ENCODE assay signal across 8 cellular contexts in genomic region chr2:9333591-9334171, GRCh38.
DNase-seq lines count a peak whose midpoint lies in the region; ATAC-seq, FAIRE-seq and TF ChIP-seq lines count a peak whose summit lies in the region.

No MANE protein-coding gene starts in this region.

- WGBS in esophagus muscularis mucosa: 51% methylated on average over 7 of the region's 7 CpGs

- H3K4me1 ChIP-seq in SJSA1 (replicated peaks) (peaks cover 13% of the 10 kb centered on the region), esophagus muscularis mucosa (peaks cover 17 to 27% (median 22%) of the 10 kb centered on the region in 4 donors)

- intact Hi-C loops in esophagus muscularis mucosa (cut with DNase I): loop anchor here (1.0 kb wide), 1 partner anchor 191 kb away; no protein-coding TSS in a partner anchor

- H3K36me3 ChIP-seq in SJSA1: peaks cover 31% of the 10 kb centered on the region
- peaks cover 0 to 20% (median 5%) of the 10 kb centered on the region in 4 donors for H3K36me3 ChIP-seq in esophagus muscularis mucosa

- no peak for ATAC-seq in GM21717 (IDR thresholded peaks at IDR 0.05; ENCODE audit: unreplicated experiment)

- FAIRE-seq in GM12892 (lab: Jason Lieb, UNC): no peak

- DNase-seq in EH (ENCODE audit: low read depth): peak; percentile 82
- peak; percentile 80 for DNase-seq in LHCN-M2 (ENCODE audit: low read depth)
- DNase-seq in SJSA1 (ENCODE audit: low read depth in 1 of 2, low spot score in 2 of 2): peak; percentile 45 to 62
- no peak for DNase-seq in esophagus muscularis mucosa (ENCODE audit: extremely low spot score)
- DNase-seq in myocyte (ENCODE audit: low read depth): peak; percentile 90
- no peak for DNase-seq in activated CD4-positive, CD25-positive, alpha-beta regulatory T cell (lab: John Stamatoyannopoulos, UW)
- no peak for DNase-seq in GM12892 (ENCODE audit: insufficient read length)

- H3K4me3 ChIP-seq in SJSA1: no peak overlapping the region
- no peak overlapping the region for H3K4me3 ChIP-seq in esophagus muscularis mucosa

- TF ChIP-seq POLR2A in esophagus muscularis mucosa (IDR thresholded peaks at IDR 0.05; ENCODE audit: low read depth) (no peak), GM12892 (IDR thresholded peaks at IDR 0.05; ENCODE audit: low read depth, low read length) (no peak)

- no peak for TF ChIP-seq EP300 in esophagus muscularis mucosa (IDR thresholded peaks at IDR 0.05)

- H3K27me3 ChIP-seq in SJSA1 (replicated peaks) (no peaks in the 10 kb centered on the region), esophagus muscularis mucosa (no peaks in the 10 kb centered on the region)

- TF ChIP-seq CTCF in esophagus muscularis mucosa (IDR thresholded peaks at IDR 0.05): peak; percentile 66 to 77 (median 71)

- H3K27ac ChIP-seq in SJSA1 (no peak overlapping the region), esophagus muscularis mucosa (replicated peaks in 1 of 4) (no peak overlapping the region)

- H3K9me3 ChIP-seq in SJSA1 (replicated peaks): no peaks in the 10 kb centered on the region
- no peaks in the 10 kb centered on the region for H3K9me3 ChIP-seq in esophagus muscularis mucosa

Comparison
In these comparisons a context has a peak if more than half of its experiments do, and no peak if none do; other contexts are left out.
1. DNase-seq: peak in EH (single experiment), LHCN-M2 (single experiment), SJSA1 (2 of 2) and myocyte (single experiment); none in esophagus muscularis mucosa (single experiment), activated CD4-positive, CD25-positive, alpha-beta regulatory T cell (0 of 4) and GM12892 (single experiment).